Comparison of ENCODE assay signal across 6 cellular contexts in the genomic region with DNA sequence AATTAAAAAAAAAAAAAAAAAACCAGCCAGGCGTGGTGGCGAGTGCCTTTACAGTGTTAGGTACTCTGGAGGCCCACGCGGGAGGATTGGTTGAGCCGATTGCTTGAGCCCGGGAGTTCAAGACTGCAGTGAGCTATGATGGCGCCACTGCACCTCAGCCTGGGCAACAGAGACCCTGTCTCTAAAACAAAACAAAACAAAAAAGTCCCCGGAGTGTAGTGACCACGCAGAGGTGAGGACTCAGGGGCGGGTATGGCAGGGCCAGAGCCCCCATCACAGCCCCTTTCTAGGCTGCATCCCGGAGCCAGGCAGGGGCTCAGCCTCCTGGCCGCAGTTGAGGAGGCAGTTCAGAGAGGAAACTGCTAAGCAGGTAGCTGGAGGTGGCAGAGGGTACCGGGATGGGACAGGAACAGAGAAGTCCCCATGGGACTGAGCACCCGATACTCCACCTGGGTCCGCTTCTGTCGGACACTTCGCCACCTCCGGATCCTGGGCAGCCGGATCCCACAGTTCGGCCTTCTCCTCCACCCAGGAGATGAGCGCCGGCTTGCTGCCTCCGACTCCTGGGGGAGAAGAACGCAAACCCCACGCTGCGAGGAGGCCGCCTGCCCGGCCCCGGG. TPM values are rescaled to one million over a fixed set of nuclear protein-coding genes. Genes with fewer than 3 reads are reported as not detected.
DNase-seq lines count a peak whose midpoint lies in the region; FAIRE-seq lines count a peak whose summit lies in the region.

No MANE protein-coding gene starts in this region.

- peak overlapping the region; percentile 96 for H3K9ac ChIP-seq in HUES64 (ENCODE audit: low read depth, low read length)
- peak overlapping the region; percentile 86 for H3K9ac ChIP-seq in endocrine pancreas (ENCODE audit: control insufficient read depth, insufficient read depth, low read length)
- peak overlapping the region; percentile 92 to 96 (median 93) for H3K9ac ChIP-seq in skeletal muscle tissue (ENCODE audit: low read depth in 1 of 3, low read length in 3 of 3)

- peak overlapping the region; percentile 70 for H3K4me3 ChIP-seq in HUES64 (ENCODE audit: low read length)
- no peak overlapping the region for H3K4me3 ChIP-seq in endocrine pancreas (ENCODE audit: control insufficient read depth, insufficient read depth, low read length)
- H3K4me3 ChIP-seq in skeletal muscle tissue (ENCODE audit: low read length in 3 of 3) = peak overlapping the region; percentile 80 to 95 (median 95)

- 22% methylated on average over 29 of the region's 29 CpGs for WGBS in HUES64

- H3K36me3 ChIP-seq in HUES64 (ENCODE audit: insufficient read depth, low read length) (peaks cover 9% of the 10 kb centered on the region), endocrine pancreas (ENCODE audit: control insufficient read depth, insufficient read depth, low read length) (no peaks in the 10 kb centered on the region), skeletal muscle tissue (ENCODE audit: control insufficient read depth in 3 of 3, insufficient read depth in 3 of 3, low read length in 3 of 3) (peaks cover 17 to 20% (median 20%) of the 10 kb centered on the region in 3 donors)

- H3K27me3 ChIP-seq in HUES64 (ENCODE audit: insufficient read depth, low read length) = no peaks in the 10 kb centered on the region
- H3K27me3 ChIP-seq in endocrine pancreas (ENCODE audit: control insufficient read depth, insufficient read depth, low read length) = no peaks in the 10 kb centered on the region
- H3K27me3 ChIP-seq in skeletal muscle tissue (ENCODE audit: control insufficient read depth in 3 of 3, insufficient read depth in 3 of 3, low read length in 3 of 3) = no peaks in the 10 kb centered on the region

- no peak for DNase-seq in GM19239 (ENCODE audit: insufficient read length, low spot score)
- no peak for DNase-seq in HuH-7.5 (ENCODE audit: low spot score)
- DNase-seq in cortex of kidney (lab: John Stamatoyannopoulos, UW) = no peak

- H3K9me3 ChIP-seq in HUES64 (ENCODE audit: insufficient read depth, low read depth, low read length) = no peaks in the 10 kb centered on the region
- H3K9me3 ChIP-seq in endocrine pancreas (ENCODE audit: control insufficient read depth, low read length) = no peaks in the 10 kb centered on the region
- H3K9me3 ChIP-seq in skeletal muscle tissue (ENCODE audit: control insufficient read depth in 3 of 3, low read length in 3 of 3) = no peaks in the 10 kb centered on the region

- peak; percentile 51 for FAIRE-seq in GM19239 (lab: Jason Lieb, UNC)

- peak overlapping the region; percentile 25; the same call in 1 of the 2 replicates for H3K27ac ChIP-seq in HUES64 (ENCODE audit: low read depth, low read length)
- H3K27ac ChIP-seq in skeletal muscle tissue (ENCODE audit: low read depth, low read length) = peak overlapping the region; percentile 91

- H3K4me1 ChIP-seq in HUES64 (ENCODE audit: insufficient read depth, low read length) (peaks cover 11% of the 10 kb centered on the region; the same call in 1 of the 2 replicates), endocrine pancreas (ENCODE audit: control insufficient read depth, insufficient read depth, low read length) (no peaks in the 10 kb centered on the region), skeletal muscle tissue (ENCODE audit: control insufficient read depth in 3 of 3, insufficient read depth in 3 of 3, low read length in 3 of 3) (peaks cover 26 to 33% (median 27%) of the 10 kb centered on the region in 3 donors)

RNA-seq across cellular contexts. Expression of a gene that starts 0.8 kb away (rescaled TPM):
- 5.4 TPM for polyA plus RNA-seq in HUES64 (2013, experiment 1 of 2)
- polyA plus RNA-seq in HUES64 (2013, experiment 2 of 2) = 5.5 TPM
- total RNA-seq in skeletal muscle tissue = 8.4 TPM

RNA-seq across cellular contexts. Expression of a gene that starts 7.5 kb away (rescaled TPM):
- 23.1 TPM for polyA plus RNA-seq in HUES64 (2013, experiment 1 of 2)
- 32.3 TPM for polyA plus RNA-seq in HUES64 (2013, experiment 2 of 2)
- total RNA-seq in skeletal muscle tissue = 23.5 TPM

RNA-seq across cellular contexts. Expression of a gene that starts 24.3 kb away (rescaled TPM):
- 5.2 TPM for polyA plus RNA-seq in HUES64 (2013, experiment 1 of 2)
- polyA plus RNA-seq in HUES64 (2013, experiment 2 of 2) = 6.0 TPM
- 3.7 TPM for total RNA-seq in skeletal muscle tissue

RNA-seq across cellular contexts. Expression of a gene that starts 37.7 kb away (rescaled TPM):
- 3.8 TPM for polyA plus RNA-seq in HUES64 (2013, experiment 1 of 2)
- 3.7 TPM for polyA plus RNA-seq in HUES64 (2013, experiment 2 of 2)
- total RNA-seq in skeletal muscle tissue = 5.7 TPM

RNA-seq across cellular contexts. Expression of a gene that starts 51.6 kb away (rescaled TPM):
- polyA plus RNA-seq in HUES64 (2013, experiment 1 of 2) = 5.2 TPM
- 6.4 TPM for polyA plus RNA-seq in HUES64 (2013, experiment 2 of 2)
- 10.4 TPM for total RNA-seq in skeletal muscle tissue
